In the genomic region with DNA sequence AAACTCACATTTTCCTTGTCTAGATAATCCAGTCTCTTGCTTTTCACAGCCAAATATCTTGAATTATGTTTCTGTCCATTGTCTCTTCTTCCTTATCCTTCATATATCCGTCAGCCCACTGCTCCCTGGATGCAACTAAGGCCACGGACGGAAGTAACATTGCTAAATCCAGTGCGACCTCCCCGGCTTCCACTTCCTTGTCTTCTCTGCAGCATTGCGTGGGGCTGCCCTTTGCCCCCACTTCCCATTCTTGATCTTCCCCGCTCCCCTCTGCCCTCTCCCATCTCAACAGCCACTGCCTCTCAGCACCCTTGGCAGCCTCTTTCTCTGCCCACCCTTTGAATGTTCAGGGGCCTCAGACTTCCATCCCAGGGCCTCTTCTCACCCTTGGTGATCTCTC, we compare ENCODE assay signal across 22 cellular contexts.
A peak's percentile ranks its signal among the peaks of the same experiment; 100 is the strongest.
DNase-seq lines count a peak whose midpoint lies in the region; ATAC-seq and TF ChIP-seq lines count a peak whose summit lies in the region.
"Had no signal": no experiment of that assay in that cellular context is flagged by ENCODE, and none has a peak within 500 bp of the region (broad histone marks: within the 10 kb centered on the region; RNA-seq: fewer than 3 reads in every experiment).

No MANE protein-coding gene starts in this region.

- intact Hi-C loops in lower lobe of right lung (cut with DNase I), result no loop called here

- no peak overlapping the region for H3K4me3 ChIP-seq in lower lobe of right lung
- H3K4me3 ChIP-seq: PC-9, SJSA1 had no signal

- H3K4me1 Mint-ChIP-seq in effector memory CD8-positive, alpha-beta T cell (ENCODE audit: low read depth in 2 of 2), result peaks cover 9 to 10% of the 10 kb centered on the region in 2 donors

- ATAC-seq in lower lobe of right lung, result peak in 1 of 2 donors; percentile 15
- no peak for ATAC-seq in effector memory CD8-positive, alpha-beta T cell (replicated peaks)
- ATAC-seq: HCT116 had no signal

- no peaks in the 10 kb centered on the region for H3K36me3 ChIP-seq in lower lobe of right lung
- H3K36me3 ChIP-seq: SJSA1 had no signal

- no peaks in the 10 kb centered on the region for H3K9me3 ChIP-seq in lower lobe of right lung

- DNase-seq in SKM-1 treated with dmso at 0.1 percent for 144 hours (lab: John Stamatoyannopoulos, UW; ENCODE audit: unreplicated experiment) (peak; percentile 7), SKM-1 (lab: John Stamatoyannopoulos, UW; ENCODE audit: unreplicated experiment) (no peak), MV-4-11 (lab: John Stamatoyannopoulos, UW) (peak; percentile 62), lower lobe of right lung (peak; percentile 65), NCI-H748 treated with DMSO at 0.1 percent for 48 hours (lab: John Stamatoyannopoulos, UW) (no peak), erythroblast (lab: John Stamatoyannopoulos, UW) (no peak)
- DNase-seq in effector memory CD8-positive, alpha-beta T cell, result no peak
- DNase-seq: 8988T; ACHN; CD4-positive, alpha-beta memory T cell; COR-L47; DMS53; NCI-H2029; NCI-H446 treated with DMSO at 0.1 percent for 48 hours; NCI-H526 treated with DMSO at 0.1 percent for 48 hours; PC-9; Right ventricle myocardium superior; RPMI8226 had no signal

- no peak for TF ChIP-seq CTCF in lower lobe of right lung (IDR thresholded peaks at IDR 0.05)

- H3K36me3 Mint-ChIP-seq in effector memory CD8-positive, alpha-beta T cell (ENCODE audit: insufficient read depth), result peaks cover 9% of the 10 kb centered on the region
- H3K36me3 Mint-ChIP-seq: CD4-positive, alpha-beta memory T cell; IgD-negative memory B cell had no signal

- peaks cover 4% of the 10 kb centered on the region for H3K4me1 ChIP-seq in lower lobe of right lung

- no peaks in the 10 kb centered on the region for H3K9me3 Mint-ChIP-seq in effector memory CD8-positive, alpha-beta T cell

- no peak overlapping the region for H3K4me3 Mint-ChIP-seq in effector memory CD8-positive, alpha-beta T cell
- H3K4me3 Mint-ChIP-seq: CD4-positive, alpha-beta memory T cell; IgD-negative memory B cell had no signal

- H3K27ac ChIP-seq in lower lobe of right lung, result no peak overlapping the region
- H3K27ac ChIP-seq: KMS-11, PC-9, SJSA1 had no signal

- H3K27me3 Mint-ChIP-seq in effector memory CD8-positive, alpha-beta T cell, result peaks cover 43 to 50% of the 10 kb centered on the region in 2 donors

- no peak overlapping the region for H3K27ac Mint-ChIP-seq in effector memory CD8-positive, alpha-beta T cell
- H3K27ac Mint-ChIP-seq: CD4-positive, alpha-beta memory T cell; IgD-negative memory B cell had no signal

- H3K27me3 ChIP-seq in lower lobe of right lung (ENCODE audit: low read depth), result no peaks in the 10 kb centered on the region
- H3K27me3 ChIP-seq: SJSA1 had no signal

- TF ChIP-seq POLR2A in erythroblast (IDR thresholded peaks at IDR 0.05; ENCODE audit: low read length), result no peak

Comparison
In these comparisons a context has a peak if more than half of its experiments do, and no peak if none do; other contexts are left out.
1. DNase-seq: peak in SKM-1 treated with dmso at 0.1 percent for 144 hours (single experiment), MV-4-11 (single experiment) and lower lobe of right lung (single experiment); none in SKM-1 (single experiment), NCI-H748 treated with DMSO at 0.1 percent for 48 hours (single experiment), erythroblast (0 of 2) and effector memory CD8-positive, alpha-beta T cell (0 of 3).